In genomic region chr17:697682-698081, GRCh38 we compare ENCODE assay signal across 23 cellular contexts.
"Had no signal": no experiment of that assay in that cellular context is flagged by ENCODE, and none has a peak within 500 bp of the region (broad histone marks: within the 10 kb centered on the region; RNA-seq: fewer than 3 reads in every experiment).

No MANE protein-coding gene starts in this region.

- H3K4me3 ChIP-seq: dorsolateral prefrontal cortex, neural progenitor cell, prostate gland, right atrium auricular region, smooth muscle cell, testis, tibial artery, upper lobe of left lung had no signal

- H3K4me1 Mint-ChIP-seq: immature natural killer cell, natural killer cell had no signal

- H3K4me1 ChIP-seq: neural progenitor cell, prostate gland, right atrium auricular region had no signal

- H3K27me3 ChIP-seq: dorsolateral prefrontal cortex, neural progenitor cell, right atrium auricular region, testis, tibial artery, upper lobe of left lung had no signal

- H3K36me3 ChIP-seq: neural progenitor cell, prostate gland had no signal

- H3K4me3 Mint-ChIP-seq: immature natural killer cell, natural killer cell, neural progenitor cell had no signal

- H3K4me2 ChIP-seq: neural progenitor cell, smooth muscle cell had no signal

- H3K9me3 Mint-ChIP-seq: immature natural killer cell, natural killer cell, neural progenitor cell had no signal

- ATAC-seq: left lobe of liver, natural killer cell, sciatic nerve had no signal

- DNase-seq: cerebellar nuclear complex; cortex of kidney; dorsolateral prefrontal cortex; effector CD4-positive, alpha-beta T cell; hypothalamus; immature natural killer cell; mesendoderm; natural killer cell; stimulated activated CD4-positive, alpha-beta T cell treated with anti-CD3 and anti-CD28 coated beads, Interleukin-12 subunit alpha, Interleukin-12 subunit beta, amount 100 ng/mL, for 4 hours; stimulated activated CD4-positive, alpha-beta T cell treated with anti-CD3 and anti-CD28 coated beads, Interleukin-1b, Interleukin-23, amount 100 ng/mL, for 48 hours; stimulated activated CD4-positive, alpha-beta T cell treated with anti-CD3 and anti-CD28 coated beads, Interleukin-4, amount 100 ng/mL, for 1 hour; stimulated activated CD8-positive, alpha-beta memory T cell treated with anti-CD3 and anti-CD28 coated beads, Interleukin-4, amount 100 ng/mL, for 48 hours; stimulated activated naive CD4-positive, alpha-beta T cell; substantia nigra; testis; tibial artery; upper lobe of left lung had no signal

- H2AFZ ChIP-seq: neural progenitor cell had no signal

- H3K9me3 ChIP-seq: prostate gland, right atrium auricular region, testis, tibial artery, upper lobe of left lung had no signal

- H3K9ac ChIP-seq: neural progenitor cell had no signal

- H3K27ac ChIP-seq: neural progenitor cell, prostate gland, right atrium auricular region, testis, tibial artery had no signal
